ENCODE assay signal across 10 cellular contexts in genomic region chr3:40299721-40300335, GRCh38. TPM values are rescaled to one million over a fixed set of nuclear protein-coding genes. Genes with fewer than 3 reads are reported as not detected.
DNase-seq lines count a peak whose midpoint lies in the region; ATAC-seq and TF ChIP-seq lines count a peak whose summit lies in the region.
"Had no signal": no experiment of that assay in that cellular context is flagged by ENCODE, and none has a peak within 500 bp of the region (broad histone marks: within the 10 kb centered on the region; RNA-seq: fewer than 3 reads in every experiment).

No MANE protein-coding gene starts in this region.

- ATAC-seq in stimulated activated naive CD8-positive, alpha-beta T cell treated with anti-CD3 and anti-CD28 coated beads, Interleukin-15, amount 100 ng/mL, for 72 hours, result no peak

- TF ChIP-seq CTCF in CD14-positive monocyte (IDR thresholded peaks at IDR 0.05) (no peak), chondrocyte (IDR thresholded peaks at IDR 0.05) (no peak), mesothelial cell of epicardium (IDR thresholded peaks at IDR 0.05; ENCODE audit: unreplicated experiment) (no peak)

- H3K36me3 Mint-ChIP-seq in CD14-positive monocyte, result peaks cover 0 to 1% of the 10 kb centered on the region in 2 donors
- H3K36me3 Mint-ChIP-seq in chondrocyte (ENCODE audit: low read depth), result peaks cover 3% of the 10 kb centered on the region
- H3K36me3 Mint-ChIP-seq in mesothelial cell of epicardium, result peaks cover 4% of the 10 kb centered on the region
- peaks cover 12 to 25% (median 19%) of the 10 kb centered on the region in 3 donors for H3K36me3 Mint-ChIP-seq in immature natural killer cell

- H3K4me1 Mint-ChIP-seq in CD14-positive monocyte (peaks cover 45% of the 10 kb centered on the region), chondrocyte (ENCODE audit: low read depth) (peaks cover 23% of the 10 kb centered on the region), mesothelial cell of epicardium (peaks cover 7% of the 10 kb centered on the region), immature natural killer cell (no peaks in the 10 kb centered on the region)
- H3K4me1 Mint-ChIP-seq in stimulated activated naive CD8-positive, alpha-beta T cell treated with anti-CD3 and anti-CD28 coated beads, Interleukin-15, amount 100 ng/mL, for 72 hours, result no peaks in the 10 kb centered on the region

- H3K4me3 Mint-ChIP-seq in CD14-positive monocyte, result peak overlapping the region; percentile 14 to 46
- H3K4me3 Mint-ChIP-seq in chondrocyte (ENCODE audit: unreplicated experiment), result no peak overlapping the region
- no peak overlapping the region for H3K4me3 Mint-ChIP-seq in mesothelial cell of epicardium
- no peak overlapping the region for H3K4me3 Mint-ChIP-seq in immature natural killer cell
- H3K4me3 Mint-ChIP-seq in stimulated activated naive CD8-positive, alpha-beta T cell treated with anti-CD3 and anti-CD28 coated beads, Interleukin-15, amount 100 ng/mL, for 72 hours, result no peak overlapping the region
- H3K4me3 Mint-ChIP-seq: activated naive CD8-positive, alpha-beta T cell treated with anti-CD3 and anti-CD28 coated beads, Interleukin-2, amount 10 ng/mL, durations not matched to agents 7 days and 5 days had no signal

- H3K27me3 Mint-ChIP-seq in CD14-positive monocyte (ENCODE audit: low read depth in 3 of 3), result peaks cover 0 to 1% (median 0%) of the 10 kb centered on the region in 3 donors
- no peaks in the 10 kb centered on the region for H3K27me3 Mint-ChIP-seq in chondrocyte (ENCODE audit: low read depth)
- no peaks in the 10 kb centered on the region for H3K27me3 Mint-ChIP-seq in mesothelial cell of epicardium (ENCODE audit: low read depth)
- peaks cover 0 to 3% (median 0%) of the 10 kb centered on the region in 3 donors for H3K27me3 Mint-ChIP-seq in immature natural killer cell (ENCODE audit: low read depth in 3 of 3)
- no peaks in the 10 kb centered on the region for H3K27me3 Mint-ChIP-seq in stimulated activated naive CD8-positive, alpha-beta T cell treated with anti-CD3 and anti-CD28 coated beads, Interleukin-15, amount 100 ng/mL, for 72 hours
- H3K27me3 Mint-ChIP-seq: activated naive CD8-positive, alpha-beta T cell treated with anti-CD3 and anti-CD28 coated beads, Interleukin-2, amount 10 ng/mL, durations not matched to agents 7 days and 5 days had no signal

- peak overlapping the region; percentile 87 to 97 (median 91) for H3K27ac Mint-ChIP-seq in CD14-positive monocyte
- peak overlapping the region; percentile 58 for H3K27ac Mint-ChIP-seq in chondrocyte (ENCODE audit: unreplicated experiment)
- H3K27ac Mint-ChIP-seq in mesothelial cell of epicardium, result peak overlapping the region; percentile 68
- H3K27ac Mint-ChIP-seq in immature natural killer cell, result no peak overlapping the region
- no peak overlapping the region for H3K27ac Mint-ChIP-seq in stimulated activated naive CD8-positive, alpha-beta T cell treated with anti-CD3 and anti-CD28 coated beads, Interleukin-15, amount 100 ng/mL, for 72 hours
- H3K27ac Mint-ChIP-seq: activated naive CD8-positive, alpha-beta T cell treated with anti-CD3 and anti-CD28 coated beads, Interleukin-2, amount 10 ng/mL, durations not matched to agents 7 days and 5 days had no signal

- intact Hi-C loops in CD14-positive monocyte (cut with micrococcal nuclease), result loop anchor here in 1 of 2 donors (2.0 kb wide), 1 partner anchor 69 kb away; no protein-coding TSS in a partner anchor

- H3K9me3 Mint-ChIP-seq in CD14-positive monocyte (peaks cover 0 to 3% (median 0%) of the 10 kb centered on the region in 7 donors), chondrocyte (ENCODE audit: low read depth) (peaks cover 10% of the 10 kb centered on the region), mesothelial cell of epicardium (peaks cover 6% of the 10 kb centered on the region), immature natural killer cell (peaks cover 0 to 2% (median 0%) of the 10 kb centered on the region in 6 donors)
- H3K9me3 Mint-ChIP-seq in stimulated activated naive CD8-positive, alpha-beta T cell treated with anti-CD3 and anti-CD28 coated beads, Interleukin-15, amount 100 ng/mL, for 72 hours, result no peaks in the 10 kb centered on the region
- H3K9me3 Mint-ChIP-seq: activated naive CD8-positive, alpha-beta T cell treated with anti-CD3 and anti-CD28 coated beads, Interleukin-2, amount 10 ng/mL, durations not matched to agents 7 days and 5 days had no signal

- DNase-seq in CD14-positive monocyte (ENCODE audit: low spot score), result peak; percentile 86
- DNase-seq in NOMO-1 (lab: John Stamatoyannopoulos, UW; ENCODE audit: unreplicated experiment in 2 of 2), result peak; percentile 76 to 95
- no peak for DNase-seq in chondrocyte (ENCODE audit: low spot score)
- no peak for DNase-seq in mesothelial cell of epicardium (ENCODE audit: low spot score in 2 of 2, unreplicated experiment in 2 of 2)
- no peak for DNase-seq in NCI-H1694 (lab: John Stamatoyannopoulos, UW)
- DNase-seq in immature natural killer cell, result no peak
- DNase-seq in stimulated activated naive CD8-positive, alpha-beta T cell treated with anti-CD3 and anti-CD28 coated beads, Interleukin-15, amount 100 ng/mL, for 72 hours, result no peak
- DNase-seq in SHP77 treated with DMSO at 0.1 percent for 48 hours (lab: John Stamatoyannopoulos, UW), result no peak
- DNase-seq: activated naive CD8-positive, alpha-beta T cell treated with anti-CD3 and anti-CD28 coated beads, Interleukin-2, amount 10 ng/mL, durations not matched to agents 7 days and 5 days; Calu3 had no signal

RNA-seq across cellular contexts. Expression of gene EIF1B, which starts 9.7 kb away (rescaled TPM):
- polyA plus RNA-seq in CD14-positive monocyte, result 10 to 100 TPM; 51.8 to 70.8 TPM
- 36.5 to 58.8 TPM (median 58.1 TPM) in 3 replicates for total RNA-seq in chondrocyte
- total RNA-seq in mesothelial cell of epicardium, result 77.1 to 78.2 TPM (median 77.3 TPM) in 3 replicates
- 10 to 100 TPM; 32.8 to 54.1 (median 34.4) TPM for polyA plus RNA-seq in immature natural killer cell

Comparison
In these comparisons a context has a peak if more than half of its experiments do, and no peak if none do; other contexts are left out.
1. DNase-seq: peak in CD14-positive monocyte (single experiment) and NOMO-1 (2 of 2); none in chondrocyte (single experiment), mesothelial cell of epicardium (0 of 2), NCI-H1694 (single experiment), immature natural killer cell (0 of 3), stimulated activated naive CD8-positive, alpha-beta T cell treated with anti-CD3 and anti-CD28 coated beads, Interleukin-15, amount 100 ng/mL, for 72 hours (0 of 2) and SHP77 treated with DMSO at 0.1 percent for 48 hours (single experiment).
2. H3K27ac Mint-ChIP-seq: peak in CD14-positive monocyte (7 of 7), chondrocyte (single experiment) and mesothelial cell of epicardium (single experiment); none in immature natural killer cell (0 of 6) and stimulated activated naive CD8-positive, alpha-beta T cell treated with anti-CD3 and anti-CD28 coated beads, Interleukin-15, amount 100 ng/mL, for 72 hours (0 of 2).
3. H3K4me3 Mint-ChIP-seq: peak in CD14-positive monocyte (2 of 2); none in chondrocyte (single experiment), mesothelial cell of epicardium (single experiment), immature natural killer cell (0 of 5) and stimulated activated naive CD8-positive, alpha-beta T cell treated with anti-CD3 and anti-CD28 coated beads, Interleukin-15, amount 100 ng/mL, for 72 hours (0 of 2).